Comparison of ENCODE assay signal across 1 cellular context in genomic region chr15:67803996-67804843, GRCh38.
TF ChIP-seq lines count a peak whose summit lies in the region.

No MANE protein-coding gene starts in this region.

TF ChIP-seq in WTC11, 78 proteins besides CTCF, POLR2A, EP300 and RAD21 (continued from another document):
- no peak for TF ChIP-seq E2F5 (CRISPR knock-in tag; IDR thresholded peaks at IDR 0.05)
- no peak for TF ChIP-seq ATF2 (CRISPR knock-in tag; IDR thresholded peaks at IDR 0.05; ENCODE audit: borderline replicate concordance, low read depth)
- no peak for TF ChIP-seq MLX (CRISPR knock-in tag; IDR thresholded peaks at IDR 0.05)
- TF ChIP-seq USF1 (CRISPR knock-in tag; IDR thresholded peaks at IDR 0.05), result no peak
- no peak for TF ChIP-seq ZNF232 (CRISPR knock-in tag; IDR thresholded peaks at IDR 0.05)
- no peak for TF ChIP-seq ZNF281 (CRISPR knock-in tag; IDR thresholded peaks at IDR 0.05)
- no peak for TF ChIP-seq USF2 (CRISPR knock-in tag; IDR thresholded peaks at IDR 0.05)
- no peak for TF ChIP-seq MAX (CRISPR knock-in tag; IDR thresholded peaks at IDR 0.05)
- 0 out of 2 replicates have a peak, but pooled peaks have one; percentile 60 for TF ChIP-seq ETV6 (CRISPR knock-in tag; IDR thresholded peaks at IDR 0.05)
- no peak for TF ChIP-seq ZNF671 (CRISPR knock-in tag; IDR thresholded peaks at IDR 0.05)
- no peak for TF ChIP-seq OVOL2 (CRISPR knock-in tag; IDR thresholded peaks at IDR 0.05; ENCODE audit: borderline replicate concordance)
- TF ChIP-seq ARID4B (CRISPR knock-in tag; IDR thresholded peaks at IDR 0.05; ENCODE audit: borderline replicate concordance), result no peak
- peak; percentile 48; the same call in 1 of the 2 replicates for TF ChIP-seq ZNF423 (CRISPR knock-in tag; IDR thresholded peaks at IDR 0.05)
TF ChIP-seq in WTC11: peak in this region for 10.
